Comparison of ENCODE assay signal across 26 cellular contexts in genomic region chr7:34086064-34086463, GRCh38.
"Had no signal": no experiment of that assay in that cellular context is flagged by ENCODE, and none has a peak within 500 bp of the region (broad histone marks: within the 10 kb centered on the region; RNA-seq: fewer than 3 reads in every experiment).

No MANE protein-coding gene starts in this region.

- H3K27me3 ChIP-seq: brain microvascular endothelial cell, neutrophil, ovary had no signal

- H3K36me3 ChIP-seq: brain microvascular endothelial cell, neutrophil, ovary, prostate gland, thoracic aorta had no signal

- H3K4me3 ChIP-seq: ovary, prostate gland, thoracic aorta had no signal

- H3K27ac ChIP-seq: brain microvascular endothelial cell, neutrophil, ovary, thoracic aorta had no signal

- ATAC-seq: activated CD8-positive, alpha-beta T cell treated with anti-CD3 and anti-CD28 coated beads for 36 hours; activated T-cell treated with anti-CD3 and anti-CD28 coated beads, Interleukin-2, amount 50 U/mL, for 4 hours; activated T-helper 17 cell treated with anti-CD3 and anti-CD28 coated beads, Interleukin-2, amount 50 U/mL, for 72 hours; effector memory CD8-positive, alpha-beta T cell; left cardiac atrium; left ventricle myocardium superior; sciatic nerve; stimulated activated effector memory CD8-positive, alpha-beta T cell treated with anti-CD3 and anti-CD28 coated beads, Interleukin-12 subunit alpha, Interleukin-12 subunit beta, amount 100 ng/mL, for 72 hours had no signal

- DNase-seq: activated B cell treated with CpG ODN at 0.5 μM for 24 hours; activated CD4-positive, alpha-beta T cell treated with anti-CD3 and anti-CD28 coated beads, Interleukin-2, amount 50 U/mL, for 1 hour; activated CD8-positive, alpha-beta T cell treated with anti-CD3 and anti-CD28 coated beads for 36 hours; activated gamma-delta T cell treated with Interleukin-2 at 50 U/mL for 16 hours; activated naive CD4-positive, alpha-beta T cell treated with anti-CD3 and anti-CD28 coated beads, Interleukin-2, amount 50 U/mL, for 16 hours; activated T-cell treated with anti-CD3 and anti-CD28 coated beads, Interleukin-2, amount 50 U/mL, for 4 hours; amniotic stem cell; brain microvascular endothelial cell; caudate nucleus; cortex of kidney; effector memory CD8-positive, alpha-beta T cell; foreskin melanocyte; left cardiac atrium; left ventricle myocardium superior; nephron progenitor cell; ovary; retina; small intestine; stimulated activated CD4-positive, alpha-beta T cell treated with anti-CD3 and anti-CD28 coated beads, Interleukin-4, amount 100 ng/mL, for 24 hours; T-helper 2 cell had no signal

- H3K4me1 ChIP-seq: prostate gland had no signal

- H3K9me3 ChIP-seq: neutrophil, ovary, prostate gland, thoracic aorta had no signal
